Comparison of ENCODE assay signal across 2 cellular contexts in the genomic region with DNA sequence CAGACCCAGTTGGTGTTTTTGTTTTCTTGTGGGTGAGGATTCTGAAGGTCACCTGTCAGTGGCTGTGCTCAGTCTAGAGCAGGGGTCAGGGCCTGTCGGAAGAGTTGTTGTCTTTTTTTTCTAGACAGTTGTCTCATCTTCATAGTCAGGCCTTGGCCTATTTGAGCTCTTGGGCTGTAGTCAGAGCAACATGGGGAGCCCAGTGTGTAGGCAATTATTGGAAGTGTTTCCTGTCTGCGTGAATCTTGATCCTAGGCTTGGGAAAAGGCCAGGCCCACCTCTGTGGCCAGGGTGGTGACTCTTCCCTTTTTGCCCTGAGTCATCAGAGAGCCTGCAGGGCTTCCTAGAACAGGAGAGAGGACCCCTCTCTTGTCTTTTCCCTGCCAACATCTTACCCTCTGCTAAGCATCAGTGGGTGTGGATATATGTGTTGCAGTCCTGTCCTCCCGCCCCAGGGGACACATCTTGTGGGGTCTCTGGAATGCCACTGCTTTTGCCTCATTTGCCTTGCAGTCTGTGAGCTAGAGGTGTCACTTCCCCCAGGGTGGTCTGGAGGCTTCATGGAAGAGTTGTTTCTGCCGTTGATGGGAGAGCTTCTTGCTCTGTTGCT.
TF ChIP-seq lines count a peak whose summit lies in the region.

No MANE protein-coding gene starts in this region.

TF ChIP-seq in SK-N-SH treated with all-trans-retinoic acid at 6 μM for 48 hours, 23 proteins besides CTCF, POLR2A, EP300 and RAD21 (continued from another document):
- TF ChIP-seq ISL1 (CRISPR knock-in tag; IDR thresholded peaks at IDR 0.05), result no peak
- TF ChIP-seq TCF4 (CRISPR knock-in tag; IDR thresholded peaks at IDR 0.05; ENCODE audit: borderline replicate concordance), result no peak
- no peak for TF ChIP-seq RARB (CRISPR knock-in tag; IDR thresholded peaks at IDR 0.05)
- no peak for TF ChIP-seq ZNF8 (CRISPR knock-in tag; IDR thresholded peaks at IDR 0.05)
- no peak for TF ChIP-seq ARNTL (CRISPR knock-in tag; IDR thresholded peaks at IDR 0.05; ENCODE audit: borderline replicate concordance, low read depth)
- TF ChIP-seq, protein P1, sequence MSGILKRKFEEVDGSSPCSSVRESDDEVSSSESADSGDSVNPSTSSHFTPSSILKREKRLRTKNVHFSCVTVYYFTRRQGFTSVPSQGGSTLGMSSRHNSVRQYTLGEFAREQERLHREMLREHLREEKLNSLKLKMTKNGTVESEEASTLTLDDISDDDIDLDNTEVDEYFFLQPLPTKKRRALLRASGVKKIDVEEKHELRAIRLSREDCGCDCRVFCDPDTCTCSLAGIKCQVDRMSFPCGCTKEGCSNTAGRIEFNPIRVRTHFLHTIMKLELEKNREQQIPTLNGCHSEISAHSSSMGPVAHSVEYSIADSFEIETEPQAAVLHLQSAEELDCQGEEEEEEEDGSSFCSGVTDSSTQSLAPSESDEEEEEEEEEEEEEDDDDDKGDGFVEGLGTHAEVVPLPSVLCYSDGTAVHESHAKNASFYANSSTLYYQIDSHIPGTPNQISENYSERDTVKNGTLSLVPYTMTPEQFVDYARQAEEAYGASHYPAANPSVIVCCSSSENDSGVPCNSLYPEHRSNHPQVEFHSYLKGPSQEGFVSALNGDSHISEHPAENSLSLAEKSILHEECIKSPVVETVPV (CRISPR knock-in tag; IDR thresholded peaks at IDR 0.05), result no peak
- TF ChIP-seq ESRRG (CRISPR knock-in tag; IDR thresholded peaks at IDR 0.05), result no peak
- TF ChIP-seq ZNF70 (CRISPR knock-in tag; IDR thresholded peaks at IDR 0.05), result no peak
- no peak for TF ChIP-seq CSDC2 (CRISPR knock-in tag; IDR thresholded peaks at IDR 0.05)
- no peak for TF ChIP-seq ZFP30 (CRISPR knock-in tag; IDR thresholded peaks at IDR 0.05)
- TF ChIP-seq, protein P2, sequence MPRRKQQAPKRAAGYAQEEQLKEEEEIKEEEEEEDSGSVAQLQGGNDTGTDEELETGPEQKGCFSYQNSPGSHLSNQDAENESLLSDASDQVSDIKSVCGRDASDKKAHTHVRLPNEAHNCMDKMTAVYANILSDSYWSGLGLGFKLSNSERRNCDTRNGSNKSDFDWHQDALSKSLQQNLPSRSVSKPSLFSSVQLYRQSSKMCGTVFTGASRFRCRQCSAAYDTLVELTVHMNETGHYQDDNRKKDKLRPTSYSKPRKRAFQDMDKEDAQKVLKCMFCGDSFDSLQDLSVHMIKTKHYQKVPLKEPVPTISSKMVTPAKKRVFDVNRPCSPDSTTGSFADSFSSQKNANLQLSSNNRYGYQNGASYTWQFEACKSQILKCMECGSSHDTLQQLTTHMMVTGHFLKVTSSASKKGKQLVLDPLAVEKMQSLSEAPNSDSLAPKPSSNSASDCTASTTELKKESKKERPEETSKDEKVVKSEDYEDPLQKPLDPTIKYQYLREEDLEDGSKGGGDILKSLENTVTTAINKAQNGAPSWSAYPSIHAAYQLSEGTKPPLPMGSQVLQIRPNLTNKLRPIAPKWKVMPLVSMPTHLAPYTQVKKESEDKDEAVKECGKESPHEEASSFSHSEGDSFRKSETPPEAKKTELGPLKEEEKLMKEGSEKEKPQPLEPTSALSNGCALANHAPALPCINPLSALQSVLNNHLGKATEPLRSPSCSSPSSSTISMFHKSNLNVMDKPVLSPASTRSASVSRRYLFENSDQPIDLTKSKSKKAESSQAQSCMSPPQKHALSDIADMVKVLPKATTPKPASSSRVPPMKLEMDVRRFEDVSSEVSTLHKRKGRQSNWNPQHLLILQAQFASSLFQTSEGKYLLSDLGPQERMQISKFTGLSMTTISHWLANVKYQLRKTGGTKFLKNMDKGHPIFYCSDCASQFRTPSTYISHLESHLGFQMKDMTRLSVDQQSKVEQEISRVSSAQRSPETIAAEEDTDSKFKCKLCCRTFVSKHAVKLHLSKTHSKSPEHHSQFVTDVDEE (CRISPR knock-in tag; IDR thresholded peaks at IDR 0.05), result no peak
- TF ChIP-seq, protein P3, sequence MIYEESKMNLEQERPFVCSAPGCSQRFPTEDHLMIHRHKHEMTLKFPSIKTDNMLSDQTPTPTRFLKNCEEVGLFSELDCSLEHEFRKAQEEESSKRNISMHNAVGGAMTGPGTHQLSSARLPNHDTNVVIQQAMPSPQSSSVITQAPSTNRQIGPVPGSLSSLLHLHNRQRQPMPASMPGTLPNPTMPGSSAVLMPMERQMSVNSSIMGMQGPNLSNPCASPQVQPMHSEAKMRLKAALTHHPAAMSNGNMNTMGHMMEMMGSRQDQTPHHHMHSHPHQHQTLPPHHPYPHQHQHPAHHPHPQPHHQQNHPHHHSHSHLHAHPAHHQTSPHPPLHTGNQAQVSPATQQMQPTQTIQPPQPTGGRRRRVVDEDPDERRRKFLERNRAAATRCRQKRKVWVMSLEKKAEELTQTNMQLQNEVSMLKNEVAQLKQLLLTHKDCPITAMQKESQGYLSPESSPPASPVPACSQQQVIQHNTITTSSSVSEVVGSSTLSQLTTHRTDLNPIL (CRISPR knock-in tag; IDR thresholded peaks at IDR 0.05; ENCODE audit: low read depth), result no peak
- TF ChIP-seq GLIS3 (CRISPR knock-in tag; IDR thresholded peaks at IDR 0.05), result no peak
- TF ChIP-seq, protein P4, sequence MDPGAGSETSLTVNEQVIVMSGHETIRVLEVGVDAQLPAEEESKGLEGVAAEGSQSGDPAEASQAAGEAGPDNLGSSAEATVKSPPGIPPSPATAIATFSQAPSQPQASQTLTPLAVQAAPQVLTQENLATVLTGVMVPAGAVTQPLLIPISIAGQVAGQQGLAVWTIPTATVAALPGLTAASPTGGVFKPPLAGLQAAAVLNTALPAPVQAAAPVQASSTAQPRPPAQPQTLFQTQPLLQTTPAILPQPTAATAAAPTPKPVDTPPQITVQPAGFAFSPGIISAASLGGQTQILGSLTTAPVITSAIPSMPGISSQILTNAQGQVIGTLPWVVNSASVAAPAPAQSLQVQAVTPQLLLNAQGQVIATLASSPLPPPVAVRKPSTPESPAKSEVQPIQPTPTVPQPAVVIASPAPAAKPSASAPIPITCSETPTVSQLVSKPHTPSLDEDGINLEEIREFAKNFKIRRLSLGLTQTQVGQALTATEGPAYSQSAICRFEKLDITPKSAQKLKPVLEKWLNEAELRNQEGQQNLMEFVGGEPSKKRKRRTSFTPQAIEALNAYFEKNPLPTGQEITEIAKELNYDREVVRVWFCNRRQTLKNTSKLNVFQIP (CRISPR knock-in tag; IDR thresholded peaks at IDR 0.05; ENCODE audit: borderline replicate concordance, low read depth), result no peak
- TF ChIP-seq TOX (CRISPR knock-in tag; IDR thresholded peaks at IDR 0.05; ENCODE audit: borderline replicate concordance), result no peak
- TF ChIP-seq SNAI2 (CRISPR knock-in tag; IDR thresholded peaks at IDR 0.05), result no peak
- no peak for TF ChIP-seq ZC3H10 (CRISPR knock-in tag; IDR thresholded peaks at IDR 0.05)

TF ChIP-seq in SK-N-SH, 30 proteins besides CTCF, POLR2A, EP300 and RAD21 (continued from another document):
- TF ChIP-seq, protein P5, sequence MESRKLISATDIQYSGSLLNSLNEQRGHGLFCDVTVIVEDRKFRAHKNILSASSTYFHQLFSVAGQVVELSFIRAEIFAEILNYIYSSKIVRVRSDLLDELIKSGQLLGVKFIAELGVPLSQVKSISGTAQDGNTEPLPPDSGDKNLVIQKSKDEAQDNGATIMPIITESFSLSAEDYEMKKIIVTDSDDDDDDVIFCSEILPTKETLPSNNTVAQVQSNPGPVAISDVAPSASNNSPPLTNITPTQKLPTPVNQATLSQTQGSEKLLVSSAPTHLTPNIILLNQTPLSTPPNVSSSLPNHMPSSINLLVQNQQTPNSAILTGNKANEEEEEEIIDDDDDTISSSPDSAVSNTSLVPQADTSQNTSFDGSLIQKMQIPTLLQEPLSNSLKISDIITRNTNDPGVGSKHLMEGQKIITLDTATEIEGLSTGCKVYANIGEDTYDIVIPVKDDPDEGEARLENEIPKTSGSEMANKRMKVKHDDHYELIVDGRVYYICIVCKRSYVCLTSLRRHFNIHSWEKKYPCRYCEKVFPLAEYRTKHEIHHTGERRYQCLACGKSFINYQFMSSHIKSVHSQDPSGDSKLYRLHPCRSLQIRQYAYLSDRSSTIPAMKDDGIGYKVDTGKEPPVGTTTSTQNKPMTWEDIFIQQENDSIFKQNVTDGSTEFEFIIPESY (IDR thresholded peaks at IDR 0.05; ENCODE audit: borderline replicate concordance, low read depth), result no peak
TF ChIP-seq in SK-N-SH: peak in this region for 0.
